ENCODE assay signal across 20 cellular contexts in the genomic region with DNA sequence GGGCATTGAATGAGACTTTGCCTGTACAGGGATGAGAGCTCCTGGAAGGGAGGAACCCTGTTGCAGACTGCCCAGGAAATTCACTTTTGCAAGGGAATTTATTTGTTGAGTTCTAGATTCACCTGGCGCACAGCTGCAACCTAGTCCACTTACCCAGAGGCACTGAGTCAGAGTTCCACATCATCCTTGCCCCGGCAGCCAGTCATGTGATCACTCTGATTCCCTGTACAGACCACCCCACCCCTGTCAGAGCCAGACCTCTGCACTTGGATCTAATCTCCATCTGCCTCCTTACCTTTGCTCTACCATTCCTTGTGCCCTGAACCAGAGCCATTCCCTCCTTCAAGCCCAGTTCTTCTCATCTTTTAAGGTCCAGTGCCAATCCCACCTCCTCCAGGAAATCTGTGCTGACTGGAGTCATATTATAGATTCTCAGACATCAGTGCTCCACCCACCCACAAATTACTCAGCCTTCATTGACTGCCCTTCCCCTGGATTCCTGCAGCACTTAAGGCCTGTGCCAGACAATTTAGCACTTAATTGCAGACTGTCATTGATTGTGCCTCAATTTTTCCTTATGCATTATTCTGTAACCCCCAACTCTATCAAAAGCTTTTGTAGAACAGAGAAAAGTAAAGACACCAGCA.
DNase-seq lines count a peak whose midpoint lies in the region; ATAC-seq, FAIRE-seq and TF ChIP-seq lines count a peak whose summit lies in the region.
"Had no signal": no experiment of that assay in that cellular context is flagged by ENCODE, and none has a peak within 500 bp of the region (broad histone marks: within the 10 kb centered on the region; RNA-seq: fewer than 3 reads in every experiment).

No MANE protein-coding gene starts in this region.

- H3K9me3 ChIP-seq in keratinocyte (ENCODE audit: control insufficient read depth, low read depth, low read length), result no peaks in the 10 kb centered on the region
- H3K9me3 ChIP-seq: HAP-1 had no signal

- no peaks in the 10 kb centered on the region for H3K79me2 ChIP-seq in keratinocyte (ENCODE audit: control insufficient read depth, insufficient read depth, low read length)

- DNase-seq in EL (peak; percentile 1), RWPE1 (ENCODE audit: low spot score) (peak; percentile 4), epithelial cell of esophagus (ENCODE audit: low read depth) (peak; percentile 7), keratinocyte (ENCODE audit: low read depth, low spot score) (no peak), foreskin melanocyte (no peak), HuH-7.5 (ENCODE audit: low spot score) (no peak), NCI-H2227 (lab: John Stamatoyannopoulos, UW; ENCODE audit: unreplicated experiment) (no peak)
- DNase-seq: AML-193, GDM1, Kasumi-1, NCI-H1105, NCI-H1694, NCI-H2081 treated with DMSO at 0.1 percent for 48 hours, NCI-H510A treated with DMSO at 0.1 percent for 48 hours, NCI-H82, RPMI8226 had no signal

- no peak overlapping the region for H3K9ac ChIP-seq in keratinocyte (ENCODE audit: control insufficient read depth, extremely low read depth, insufficient read depth, low read length)

- no peaks in the 10 kb centered on the region for H3K9me1 ChIP-seq in keratinocyte (ENCODE audit: control insufficient read depth, extremely low read depth, insufficient read depth, low read length)

- TF ChIP-seq CTCF in RWPE1 (conservative IDR thresholded peaks at IDR 0.05; ENCODE audit: low read depth) (no peak), epithelial cell of esophagus (IDR thresholded peaks at IDR 0.05; ENCODE audit: insufficient read depth, low read depth, low read length, missing control alignments) (no peak), keratinocyte (optimal IDR thresholded peaks at IDR 0.05 in 1 of 3, IDR thresholded peaks at IDR 0.05 in 1 of 3, conservative IDR thresholded peaks at IDR 0.05 in 1 of 3; ENCODE audit: extremely low read depth in 1 of 3, insufficient read depth in 2 of 3, low read length in 3 of 3) (no peak)

- ATAC-seq in GM21381 (IDR thresholded peaks at IDR 0.05; ENCODE audit: unreplicated experiment), result no peak

- dilution Hi-C loops in keratinocyte (cut with MboI; ENCODE audit: extremely low pct_ligation_motif_present, low sequenced_read_pairs), result no loop called here

- no peak for FAIRE-seq in keratinocyte (lab: Jason Lieb, UNC)

- no peak overlapping the region for H3K4me2 ChIP-seq in keratinocyte (ENCODE audit: control insufficient read depth, extremely low read depth, insufficient read depth, low read depth, low read length)

- peak overlapping the region; percentile 39 for H2AFZ ChIP-seq in keratinocyte (ENCODE audit: control insufficient read depth, low read length)

- H3K27ac ChIP-seq in RWPE1 (peak overlapping the region; percentile 76), keratinocyte (ENCODE audit: control insufficient read depth, insufficient read depth, low read length) (no peak overlapping the region)
- H3K27ac ChIP-seq: C4-2B, HL-60 had no signal

- H3K4me3 ChIP-seq in epithelial cell of esophagus (ENCODE audit: low read length), result no peak overlapping the region
- no peak overlapping the region for H3K4me3 ChIP-seq in keratinocyte (ENCODE audit: control insufficient read depth in 2 of 3, extremely low read depth in 1 of 3, insufficient read depth in 2 of 3, low read depth in 1 of 3, low read length in 3 of 3)
- H3K4me3 ChIP-seq: HAP-1 had no signal

- CTCF ChIA-PET in RWPE1 (lab: Yijun Ruan, JAX), result no interaction called here

- H3K27me3 ChIP-seq in keratinocyte (ENCODE audit: control insufficient read depth, extremely low read depth, insufficient read depth, low read length), result no peaks in the 10 kb centered on the region

- POLR2A ChIA-PET in RWPE1 (lab: Yijun Ruan, JAX; ENCODE audit: low non-redundant PET), result no interaction called here

- H3K36me3 ChIP-seq in keratinocyte (ENCODE audit: control insufficient read depth in 2 of 2, extremely low read depth in 1 of 2, insufficient read depth in 2 of 2, low read length in 2 of 2), result no peaks in the 10 kb centered on the region
- H3K36me3 ChIP-seq: HAP-1 had no signal

- no peaks in the 10 kb centered on the region for H3K4me1 ChIP-seq in keratinocyte (ENCODE audit: control insufficient read depth, extremely low read depth, insufficient read depth, low read length)
- H3K4me1 ChIP-seq: HAP-1 had no signal

- H4K20me1 ChIP-seq in keratinocyte (ENCODE audit: control insufficient read depth, extremely low read depth, insufficient read depth, low read length), result no peaks in the 10 kb centered on the region

Comparison
In these comparisons a context has a peak if more than half of its experiments do, and no peak if none do; other contexts are left out.
1. DNase-seq: peak in EL (single experiment), RWPE1 (single experiment) and epithelial cell of esophagus (single experiment); none in keratinocyte (single experiment), foreskin melanocyte (single experiment), HuH-7.5 (single experiment) and NCI-H2227 (single experiment).